12 cellular contexts compared by ENCODE assay signal in the genomic region with DNA sequence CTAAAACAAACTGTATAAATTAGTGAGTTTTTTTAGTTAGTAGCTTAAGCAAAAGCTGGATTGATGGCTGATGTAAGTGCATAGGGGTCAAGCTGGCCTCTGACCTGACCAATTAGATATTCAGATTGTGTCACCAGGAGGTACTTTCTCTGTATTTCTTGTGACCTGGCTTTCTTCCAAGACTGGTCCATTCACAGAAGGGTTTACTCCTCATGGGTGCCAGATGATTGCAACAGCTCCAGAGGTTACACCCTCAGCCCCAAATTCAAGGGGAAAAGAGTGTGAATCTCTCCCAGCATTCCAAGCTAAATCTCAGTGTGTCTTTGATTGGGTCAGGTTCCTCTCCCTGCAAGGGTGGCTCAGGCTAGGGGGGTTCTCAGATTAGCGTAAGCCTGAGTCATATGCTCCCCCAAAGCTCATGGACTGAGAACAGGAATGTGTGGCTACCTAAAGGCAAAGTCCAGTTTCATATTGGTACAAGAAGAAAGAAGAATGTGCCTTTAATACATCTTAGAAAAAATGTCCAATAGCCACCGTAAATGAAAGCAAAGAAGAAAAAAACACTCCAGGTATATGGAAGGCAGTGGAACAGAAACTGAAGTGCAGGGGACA. TPM values are rescaled to one million over a fixed set of nuclear protein-coding genes. Genes with fewer than 3 reads are reported as not detected.
A peak's percentile ranks its signal among the peaks of the same experiment; 100 is the strongest.
DNase-seq lines count a peak whose midpoint lies in the region; ATAC-seq and TF ChIP-seq lines count a peak whose summit lies in the region.
"Had no signal": no experiment of that assay in that cellular context is flagged by ENCODE, and none has a peak within 500 bp of the region (broad histone marks: within the 10 kb centered on the region; RNA-seq: fewer than 3 reads in every experiment).

No MANE protein-coding gene starts in this region.

- TF ChIP-seq CTCF in foreskin fibroblast (IDR thresholded peaks at IDR 0.05; ENCODE audit: low read depth, low read length): no peak
- TF ChIP-seq CTCF in osteocyte (IDR thresholded peaks at IDR 0.05): no peak
- TF ChIP-seq CTCF in GM20000 (IDR thresholded peaks at IDR 0.05; ENCODE audit: extremely low read depth, missing control alignments): no peak

- peak overlapping the region; percentile 23 for H3K27ac Mint-ChIP-seq in activated naive CD8-positive, alpha-beta T cell treated with anti-CD3 and anti-CD28 coated beads, Interleukin-2, amount 10 ng/mL, durations not matched to agents 7 days and 5 days
- H3K27ac Mint-ChIP-seq in osteocyte (ENCODE audit: unreplicated experiment): peak overlapping the region; percentile 66
- H3K27ac Mint-ChIP-seq: CD8-positive, alpha-beta T cell had no signal

- H3K4me3 Mint-ChIP-seq in activated naive CD8-positive, alpha-beta T cell treated with anti-CD3 and anti-CD28 coated beads, Interleukin-2, amount 10 ng/mL, durations not matched to agents 7 days and 5 days: no peak overlapping the region
- H3K4me3 Mint-ChIP-seq in osteocyte (ENCODE audit: unreplicated experiment): no peak overlapping the region
- H3K4me3 Mint-ChIP-seq: activated CD4-positive, alpha-beta T cell treated with anti-CD3 and anti-CD28 coated beads, Interleukin-2, amount 10 ng/mL, durations not matched to agents 24 days and 14 days; CD8-positive, alpha-beta T cell had no signal

- peaks cover 49% of the 10 kb centered on the region for H3K4me1 Mint-ChIP-seq in activated naive CD8-positive, alpha-beta T cell treated with anti-CD3 and anti-CD28 coated beads, Interleukin-2, amount 10 ng/mL, durations not matched to agents 7 days and 5 days
- H3K4me1 Mint-ChIP-seq in osteocyte (ENCODE audit: unreplicated experiment): peaks cover 32% of the 10 kb centered on the region

- H3K27me3 Mint-ChIP-seq in activated naive CD8-positive, alpha-beta T cell treated with anti-CD3 and anti-CD28 coated beads, Interleukin-2, amount 10 ng/mL, durations not matched to agents 7 days and 5 days: no peaks in the 10 kb centered on the region
- H3K27me3 Mint-ChIP-seq in osteocyte (ENCODE audit: unreplicated experiment): no peaks in the 10 kb centered on the region
- H3K27me3 Mint-ChIP-seq: activated CD4-positive, alpha-beta T cell treated with anti-CD3 and anti-CD28 coated beads, Interleukin-2, amount 10 ng/mL, durations not matched to agents 24 days and 14 days had no signal

- peaks cover 62% of the 10 kb centered on the region for H3K36me3 Mint-ChIP-seq in activated naive CD8-positive, alpha-beta T cell treated with anti-CD3 and anti-CD28 coated beads, Interleukin-2, amount 10 ng/mL, durations not matched to agents 7 days and 5 days
- H3K36me3 Mint-ChIP-seq in osteocyte (ENCODE audit: unreplicated experiment): peaks cover 41% of the 10 kb centered on the region

- DNase-seq in AML-193 (lab: John Stamatoyannopoulos, UW): peak; percentile 4 to 16
- DNase-seq in activated naive CD8-positive, alpha-beta T cell treated with anti-CD3 and anti-CD28 coated beads, Interleukin-2, amount 10 ng/mL, durations not matched to agents 7 days and 5 days: no peak
- peak; percentile 59 to 83 for DNase-seq in foreskin fibroblast
- no peak for DNase-seq in osteocyte (ENCODE audit: extremely low spot score, unreplicated experiment)
- DNase-seq in stimulated activated naive CD4-positive, alpha-beta T cell treated with Interleukin-2 at 50 U/mL for 16 hours (lab: John Stamatoyannopoulos, UW): no peak
- no peak for DNase-seq in GM20000 (ENCODE audit: low spot score)
- DNase-seq in NCI-H446 treated with DMSO at 0.1 percent for 48 hours (lab: John Stamatoyannopoulos, UW): no peak
- no peak for DNase-seq in activated CD4-positive, CD25-positive, alpha-beta regulatory T cell treated with anti-CD3 and anti-CD28 coated beads, Interleukin-2, amount 50 U/mL, for 72 hours
- DNase-seq: activated CD4-positive, alpha-beta T cell treated with anti-CD3 and anti-CD28 coated beads, Interleukin-2, amount 10 ng/mL, durations not matched to agents 24 days and 14 days; CD8-positive, alpha-beta T cell; NCI-H1436 treated with DMSO at 0.1 percent for 48 hours; retina had no signal

- POLR2A ChIA-PET in activated naive CD8-positive, alpha-beta T cell treated with anti-CD3 and anti-CD28 coated beads, Interleukin-2, amount 10 ng/mL, durations not matched to agents 7 days and 5 days (lab: Charles Lee): interaction anchor here (0.9 kb wide), 1 partner anchor 10 kb away, joined by 3 read pairs; no protein-coding TSS in a partner anchor

- H3K4me3 ChIP-seq in foreskin fibroblast (ENCODE audit: low read depth in 1 of 2, low read length in 2 of 2): no peak overlapping the region

- H3K9me3 Mint-ChIP-seq in activated naive CD8-positive, alpha-beta T cell treated with anti-CD3 and anti-CD28 coated beads, Interleukin-2, amount 10 ng/mL, durations not matched to agents 7 days and 5 days: peaks cover 1% of the 10 kb centered on the region
- H3K9me3 Mint-ChIP-seq in osteocyte (ENCODE audit: unreplicated experiment): peaks cover 7% of the 10 kb centered on the region
- H3K9me3 Mint-ChIP-seq: activated CD4-positive, alpha-beta T cell treated with anti-CD3 and anti-CD28 coated beads, Interleukin-2, amount 10 ng/mL, durations not matched to agents 24 days and 14 days had no signal

- no peak for ATAC-seq in activated naive CD8-positive, alpha-beta T cell treated with anti-CD3 and anti-CD28 coated beads, Interleukin-2, amount 10 ng/mL, durations not matched to agents 7 days and 5 days (ENCODE audit: low read depth)
- ATAC-seq: CD8-positive, alpha-beta T cell had no signal

RNA-seq across cellular contexts. Expression of a gene that starts 16.5 kb away (rescaled TPM):
- total RNA-seq in activated naive CD8-positive, alpha-beta T cell treated with anti-CD3 and anti-CD28 coated beads, Interleukin-2, amount 10 ng/mL, durations not matched to agents 7 days and 5 days: 100 to 1,000 TPM; 118 to 120 TPM
- total RNA-seq in osteocyte: 60.6 and 63.1 TPM in 2 replicates

RNA-seq across cellular contexts. Expression of a gene that starts 18.9 kb away (rescaled TPM):
- 1 to 10 TPM; 9.4 to 9.5 TPM for total RNA-seq in activated naive CD8-positive, alpha-beta T cell treated with anti-CD3 and anti-CD28 coated beads, Interleukin-2, amount 10 ng/mL, durations not matched to agents 7 days and 5 days
- 17.1 and 18.3 TPM in 2 replicates for total RNA-seq in osteocyte

Comparison
In these comparisons a context has a peak if more than half of its experiments do, and no peak if none do; other contexts are left out.
1. DNase-seq: peak in AML-193 (2 of 2) and foreskin fibroblast (2 of 2); none in activated naive CD8-positive, alpha-beta T cell treated with anti-CD3 and anti-CD28 coated beads, Interleukin-2, amount 10 ng/mL, durations not matched to agents 7 days and 5 days (single experiment), osteocyte (single experiment), stimulated activated naive CD4-positive, alpha-beta T cell treated with Interleukin-2 at 50 U/mL for 16 hours (single experiment), GM20000 (single experiment), NCI-H446 treated with DMSO at 0.1 percent for 48 hours (single experiment) and activated CD4-positive, CD25-positive, alpha-beta regulatory T cell treated with anti-CD3 and anti-CD28 coated beads, Interleukin-2, amount 50 U/mL, for 72 hours (single experiment).